11 cellular contexts compared by ENCODE assay signal in genomic region chr15:50873935-50874353, GRCh38. TPM values are rescaled to one million over a fixed set of nuclear protein-coding genes. Genes with fewer than 3 reads are reported as not detected.
A peak's percentile ranks its signal among the peaks of the same experiment; 100 is the strongest.
DNase-seq lines count a peak whose midpoint lies in the region; ATAC-seq and TF ChIP-seq lines count a peak whose summit lies in the region.
"Had no signal": no experiment of that assay in that cellular context is flagged by ENCODE, and none has a peak within 500 bp of the region (broad histone marks: within the 10 kb centered on the region; RNA-seq: fewer than 3 reads in every experiment).

No MANE protein-coding gene starts in this region.

- H3K4me1 ChIP-seq in BLaER1 treated with 17β-estradiol and CSF1 and Interleukin-3, amounts not matched to agents 10 nM and 100 nM = peaks cover 21 to 51% (median 38%) of the 10 kb centered on the region in 10 experiments
- peaks cover 0 to 15% (median 0%) of the 10 kb centered on the region in 4 donors for H3K4me1 ChIP-seq in Peyer's patch

- peak in 2 of 6 experiments; percentile 16 to 20 for TF ChIP-seq CTCF in Peyer's patch (IDR thresholded peaks at IDR 0.05)

- ATAC-seq in GM19035 (IDR thresholded peaks at IDR 0.05; ENCODE audit: unreplicated experiment) = peak; percentile 56
- peak; percentile 27 to 65 for ATAC-seq in left cardiac atrium

- TF ChIP-seq POLR2A in Peyer's patch (IDR thresholded peaks at IDR 0.05) = no peak

- H4K20me1 ChIP-seq in BLaER1 treated with 17β-estradiol and CSF1 and Interleukin-3, amounts not matched to agents 10 nM and 100 nM = no peaks in the 10 kb centered on the region

- H3K27ac ChIP-seq in BLaER1 treated with 17β-estradiol and CSF1 and Interleukin-3, amounts not matched to agents 10 nM and 100 nM = peak overlapping the region in 1 of 11 experiments; percentile 8; a peak in 2 of 22 replicates
- H3K27ac ChIP-seq in Peyer's patch = no peak overlapping the region

- intact Hi-C loops in left cardiac atrium (cut with DNase I) = loop anchor here in 1 of 2 donors (5.0 kb wide), 1 partner anchor 107 kb away; the partner anchor contains the start of gene SPPL2A

- no peaks in the 10 kb centered on the region for H3K9me3 ChIP-seq in BLaER1 treated with 17β-estradiol and CSF1 and Interleukin-3, amounts not matched to agents 10 nM and 100 nM (replicated peaks in 1 of 11)
- H3K9me3 ChIP-seq in Peyer's patch = no peaks in the 10 kb centered on the region

- H3K36me3 ChIP-seq in BLaER1 treated with 17β-estradiol and CSF1 and Interleukin-3, amounts not matched to agents 10 nM and 100 nM = no peaks in the 10 kb centered on the region
- H3K36me3 ChIP-seq in Peyer's patch = no peaks in the 10 kb centered on the region

- DNase-seq in NOMO-1 treated with DMSO at 0.1 percent for 48 hours (lab: John Stamatoyannopoulos, UW; ENCODE audit: unreplicated experiment) (peak; percentile 76), left cardiac atrium (no peak), Peyer's patch (no peak), activated gamma-delta T cell treated with Interleukin-2 at 50 U/mL for 16 hours (no peak), NCI-H524 treated with DMSO at 0.1 percent for 48 hours (lab: John Stamatoyannopoulos, UW) (no peak)
- no peak for DNase-seq in stimulated activated naive CD4-positive, alpha-beta T cell treated with Interleukin-2 at 50 U/mL for 16 hours (lab: John Stamatoyannopoulos, UW)
- DNase-seq: C1 segment of cervical spinal cord, head of caudate nucleus, NCI-H446 treated with DMSO at 0.1 percent for 48 hours had no signal

- H3K27me3 ChIP-seq in BLaER1 treated with 17β-estradiol and CSF1 and Interleukin-3, amounts not matched to agents 10 nM and 100 nM = no peaks in the 10 kb centered on the region
- no peaks in the 10 kb centered on the region for H3K27me3 ChIP-seq in Peyer's patch

- H3K4me3 ChIP-seq in BLaER1 treated with 17β-estradiol and CSF1 and Interleukin-3, amounts not matched to agents 10 nM and 100 nM = no peak overlapping the region; a peak in 1 of 20 replicates
- H3K4me3 ChIP-seq in Peyer's patch = no peak overlapping the region

- H3K9ac ChIP-seq in BLaER1 treated with 17β-estradiol and CSF1 and Interleukin-3, amounts not matched to agents 10 nM and 100 nM = peak overlapping the region in 2 of 11 experiments; percentile 23 to 25; a peak in 1 of 22 replicates

- peak overlapping the region; percentile 6 to 78 (median 55); a peak in 16 of 22 replicates for H3K4me2 ChIP-seq in BLaER1 treated with 17β-estradiol and CSF1 and Interleukin-3, amounts not matched to agents 10 nM and 100 nM

RNA-seq across cellular contexts. Expression of gene AP4E1, which starts 34.5 kb away (rescaled TPM):
- total RNA-seq in left cardiac atrium (1 to 10 TPM; 6.3 to 9.9 TPM), Peyer's patch (10 to 100 TPM in 3 of 4 donors, 1 to 10 TPM in 1; 8.3 to 13.7 (median 11.9) TPM)
